ENCODE assay signal across 1 cellular context in genomic region chr1:206829282-206829681, GRCh38.
TF ChIP-seq lines count a peak whose summit lies in the region.

No MANE protein-coding gene starts in this region.

TF ChIP-seq in GM12878, 131 proteins besides CTCF, POLR2A, EP300 and RAD21:
- TF ChIP-seq SP1 (IDR thresholded peaks at IDR 0.05; ENCODE audit: low read depth, low read length) (no peak), FOS (IDR thresholded peaks at IDR 0.05; ENCODE audit: borderline replicate concordance, extremely low read depth, insufficient read length) (no peak), IKZF2 (IDR thresholded peaks at IDR 0.05) (peak in 1 of 2 experiments; percentile 50), E4F1 (IDR thresholded peaks at IDR 0.05; ENCODE audit: borderline replicate concordance, partially characterized antibody) (no peak), TAF1 (IDR thresholded peaks at IDR 0.05; ENCODE audit: borderline replicate concordance, low read depth, low read length) (no peak), FOXM1 (IDR thresholded peaks at IDR 0.05; ENCODE audit: low read depth, low read length) (no peak), WRNIP1 (IDR thresholded peaks at IDR 0.05; ENCODE audit: borderline replicate concordance, low read depth, low read length) (no peak)
